12 cellular contexts compared by ENCODE assay signal in genomic region chr3:194328080-194328571, GRCh38. TPM values are rescaled to one million over a fixed set of nuclear protein-coding genes. Genes with fewer than 3 reads are reported as not detected.
DNase-seq lines count a peak whose midpoint lies in the region; ATAC-seq and TF ChIP-seq lines count a peak whose summit lies in the region.
"Had no signal": no experiment of that assay in that cellular context is flagged by ENCODE, and none has a peak within 500 bp of the region (broad histone marks: within the 10 kb centered on the region; RNA-seq: fewer than 3 reads in every experiment).

No MANE protein-coding gene starts in this region.

- peaks cover 8% of the 10 kb centered on the region for H3K4me1 Mint-ChIP-seq in neural progenitor cell

- H3K4me2 ChIP-seq in neural progenitor cell = no peak overlapping the region

- H3K27ac ChIP-seq in neural progenitor cell = no peak overlapping the region
- H3K27ac ChIP-seq in caudate nucleus (ENCODE audit: low read depth, low read length) = no peak overlapping the region
- H3K27ac ChIP-seq: lower lobe of right lung, SJSA1 had no signal

- H3K4me3 Mint-ChIP-seq in neural progenitor cell = no peak overlapping the region
- H3K4me3 Mint-ChIP-seq: activated T-cell treated with anti-CD3 and anti-CD28 coated beads, Interleukin-2, amount 50 U/mL, for 4 hours had no signal

- H3K79me2 ChIP-seq in neural progenitor cell (ENCODE audit: low read depth) = no peaks in the 10 kb centered on the region

- ATAC-seq in HG03135 (IDR thresholded peaks at IDR 0.05; ENCODE audit: unreplicated experiment) = no peak
- ATAC-seq: activated T-cell treated with anti-CD3 and anti-CD28 coated beads, Interleukin-2, amount 50 U/mL, for 4 hours; lower lobe of right lung had no signal

- no peak overlapping the region for H2AFZ ChIP-seq in neural progenitor cell (replicated peaks)

- H3K36me3 Mint-ChIP-seq in neural progenitor cell = no peaks in the 10 kb centered on the region

- no peak overlapping the region for H3K4me3 ChIP-seq in neural progenitor cell
- H3K4me3 ChIP-seq: lower lobe of right lung, SJSA1 had no signal

- H3K9ac ChIP-seq in neural progenitor cell = no peak overlapping the region

- no peak overlapping the region for H3K27ac Mint-ChIP-seq in neural progenitor cell

- no peaks in the 10 kb centered on the region for H3K9me3 ChIP-seq in neural progenitor cell (ENCODE audit: low read depth)
- H3K9me3 ChIP-seq: lower lobe of right lung, SJSA1 had no signal

- H3K27me3 Mint-ChIP-seq in neural progenitor cell (ENCODE audit: insufficient read depth, low read depth) = peaks cover 33% of the 10 kb centered on the region

- no peak for TF ChIP-seq CTCF in neural progenitor cell (IDR thresholded peaks at IDR 0.05)

- peaks cover 57% of the 10 kb centered on the region for H3F3A ChIP-seq in neural progenitor cell (ENCODE audit: low read depth)

- peaks cover 10% of the 10 kb centered on the region for H3K27me3 ChIP-seq in neural progenitor cell

- no peaks in the 10 kb centered on the region for H3K9me3 Mint-ChIP-seq in neural progenitor cell
- H3K9me3 Mint-ChIP-seq: activated T-cell treated with anti-CD3 and anti-CD28 coated beads, Interleukin-2, amount 50 U/mL, for 4 hours had no signal

- H3K36me3 ChIP-seq in neural progenitor cell = no peaks in the 10 kb centered on the region
- H3K36me3 ChIP-seq: lower lobe of right lung, SJSA1 had no signal

- peak; percentile 65 for DNase-seq in EL
- DNase-seq in NCI-H226 = peak; percentile 40
- DNase-seq in central memory CD4-positive, alpha-beta T cell = peak; percentile 23
- DNase-seq in neural progenitor cell (ENCODE audit: low spot score) = peak; percentile 41
- no peak for DNase-seq in amygdala (lab: John Stamatoyannopoulos, UW)
- no peak for DNase-seq in caudate nucleus (lab: John Stamatoyannopoulos, UW)
- DNase-seq in NOMO-1 treated with DMSO at 0.1 percent for 48 hours (lab: John Stamatoyannopoulos, UW; ENCODE audit: unreplicated experiment) = no peak
- DNase-seq: activated T-cell treated with anti-CD3 and anti-CD28 coated beads, Interleukin-2, amount 50 U/mL, for 4 hours; lower lobe of right lung; NCI-H1417 treated with DMSO at 0.1 percent for 48 hours had no signal

- no peaks in the 10 kb centered on the region for H4K20me1 ChIP-seq in neural progenitor cell (ENCODE audit: low read depth)

- H3K4me1 ChIP-seq in neural progenitor cell = no peaks in the 10 kb centered on the region

RNA-seq across cellular contexts. Expression of gene CPN2, which starts 23.0 kb away (rescaled TPM):
- not detected in 2 replicates for total RNA-seq in neural progenitor cell (ENCODE audit: low replicate concordance)
- total RNA-seq: lower lobe of right lung, SJSA1 had no signal

RNA-seq across cellular contexts. Expression of gene LRRC15, which starts 41.4 kb away (rescaled TPM):
- not detected in 2 replicates for total RNA-seq in neural progenitor cell (ENCODE audit: low replicate concordance)
- total RNA-seq: activated T-cell treated with anti-CD3 and anti-CD28 coated beads, Interleukin-2, amount 50 U/mL, for 4 hours had no signal

Comparison
In these comparisons a context has a peak if more than half of its experiments do, and no peak if none do; other contexts are left out.
1. DNase-seq: peak in EL (single experiment), NCI-H226 (single experiment), central memory CD4-positive, alpha-beta T cell (single experiment) and neural progenitor cell (single experiment); none in amygdala (0 of 56), caudate nucleus (0 of 61) and NOMO-1 treated with DMSO at 0.1 percent for 48 hours (single experiment).